8 cellular contexts compared by ENCODE assay signal in the genomic region with DNA sequence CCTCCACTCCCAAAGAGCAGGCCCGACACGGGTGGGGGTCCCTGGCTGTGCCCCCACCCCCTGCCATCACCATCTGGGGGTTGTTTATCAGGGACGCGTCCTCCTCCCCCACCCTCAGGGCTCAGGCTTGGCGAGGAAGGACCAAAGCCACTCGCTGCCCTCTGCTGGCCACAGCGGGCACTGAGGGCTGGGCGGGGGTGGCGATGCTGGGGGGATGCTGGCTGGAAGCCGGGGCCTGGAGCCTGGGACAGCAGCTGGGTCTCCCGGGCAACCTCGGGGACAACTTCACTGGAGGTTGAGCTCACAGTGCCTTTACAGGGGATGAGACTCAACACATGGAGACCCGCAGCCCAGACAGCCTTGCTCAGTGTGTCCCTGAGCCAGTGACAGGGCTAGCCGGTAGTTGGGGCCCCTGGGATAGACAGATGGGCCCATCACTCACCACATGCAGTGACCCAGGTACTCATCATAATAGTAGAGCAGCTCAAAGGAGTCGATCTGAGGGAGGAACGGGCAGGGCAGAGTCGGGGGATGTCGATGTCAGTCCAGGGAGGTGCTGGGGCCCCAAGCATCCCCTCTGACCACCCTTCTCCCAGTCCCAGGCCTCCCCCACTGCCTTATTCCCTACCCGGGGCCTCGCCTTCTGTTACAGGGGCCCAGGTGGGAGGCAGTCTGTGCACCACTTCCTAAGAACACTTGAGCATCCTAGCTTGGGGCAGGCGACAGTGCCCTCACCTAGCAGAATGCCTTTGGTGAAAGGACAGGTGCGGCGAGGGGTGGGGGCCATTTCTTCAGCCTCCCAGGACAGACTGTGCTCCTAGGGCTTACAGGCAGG. TPM values are rescaled to one million over a fixed set of nuclear protein-coding genes. Genes with fewer than 3 reads are reported as not detected.
DNase-seq lines count a peak whose midpoint lies in the region; ATAC-seq, FAIRE-seq and TF ChIP-seq lines count a peak whose summit lies in the region.

No MANE protein-coding gene starts in this region.

- DNase-seq in AG04449 (ENCODE audit: low read depth, low spot score) (no peak), GM13977 (ENCODE audit: low spot score) (peak; percentile 69), anterior cingulate cortex (lab: John Stamatoyannopoulos, UW) (peak in 57 of 58 donors; percentile 28 to 89 (median 75)), right cardiac atrium (peak; percentile 75 to 92 (median 90)), sciatic nerve (ENCODE audit: low spot score) (peak; percentile 85), RCC 7860 (ENCODE audit: low spot score) (no peak), NCI-H774 (lab: John Stamatoyannopoulos, UW) (no peak)

- peak; percentile 96 for TF ChIP-seq CTCF in AG04449 (IDR thresholded peaks at IDR 0.05; ENCODE audit: insufficient read depth, low read length, missing control alignments)
- peak; percentile 87 for TF ChIP-seq CTCF in GM13977 (IDR thresholded peaks at IDR 0.05; ENCODE audit: extremely low read depth, insufficient read depth, missing control alignments)
- peak; percentile 88 for TF ChIP-seq CTCF in SU-DHL-6 (IDR thresholded peaks at IDR 0.05; ENCODE audit: insufficient read depth, low read length, poor library complexity, severe bottlenecking)

- POLR2A ChIA-PET in AG04449 (lab: Yijun Ruan, JAX), result no interaction called here

- H3K79me2 ChIP-seq in SU-DHL-6 (ENCODE audit: insufficient read depth, low read length), result peaks cover 43% of the 10 kb centered on the region

- H3K9me2 ChIP-seq in SU-DHL-6 (replicated peaks; ENCODE audit: insufficient read depth, low read length), result no peaks in the 10 kb centered on the region

- no peaks in the 10 kb centered on the region for H3K36me3 ChIP-seq in SU-DHL-6 (ENCODE audit: low read length)

- H3K4me3 ChIP-seq in AG04449 (ENCODE audit: low read depth, low read length) (no peak overlapping the region), SU-DHL-6 (ENCODE audit: insufficient read depth, low read length, poor library complexity, severe bottlenecking) (no peak overlapping the region), right cardiac atrium (ENCODE audit: low read length) (no peak overlapping the region)

- FAIRE-seq in RCC 7860 (lab: Jason Lieb, UNC), result no peak

- peak overlapping the region; percentile 53; the same call in 1 of the 2 replicates for H3K9ac ChIP-seq in SU-DHL-6 (ENCODE audit: low read length)

- in situ Hi-C loops in GM13977 (cut with MboI; ENCODE audit: low pct_unique_long_range_greater_than_20kb, low sequenced_read_pairs, unreplicated experiment), result no loop called here

- CTCF ChIA-PET in AG04449 (lab: Yijun Ruan, JAX), result interaction anchor here (0.8 to 3.3 kb wide), 25 partner anchors 9 to 778 kb away, joined by 3 to 40 read pairs (median 5); no protein-coding TSS in a partner anchor

- 43% methylated on average over 23 of the region's 23 CpGs for WGBS in right cardiac atrium

- no peaks in the 10 kb centered on the region for H3K9me3 ChIP-seq in SU-DHL-6 (ENCODE audit: insufficient read depth, low read length)
- H3K9me3 ChIP-seq in right cardiac atrium (ENCODE audit: control insufficient read depth, low read length), result no peaks in the 10 kb centered on the region

- H2AFZ ChIP-seq in SU-DHL-6 (ENCODE audit: low read depth, low read length, severe bottlenecking), result no peak overlapping the region

- ATAC-seq in right cardiac atrium, result peak; percentile 68 to 69
- peak; percentile 79 for ATAC-seq in sciatic nerve

- H3K27me3 ChIP-seq in SU-DHL-6 (ENCODE audit: low read length) (no peaks in the 10 kb centered on the region), right cardiac atrium (ENCODE audit: control insufficient read depth, insufficient read depth) (no peaks in the 10 kb centered on the region)

- peaks cover 8% of the 10 kb centered on the region for H3F3A ChIP-seq in SU-DHL-6 (ENCODE audit: insufficient read depth)

- no peaks in the 10 kb centered on the region for H4K20me1 ChIP-seq in SU-DHL-6 (ENCODE audit: low read depth, low read length)

- no peaks in the 10 kb centered on the region for H3K4me1 ChIP-seq in right cardiac atrium (ENCODE audit: control insufficient read depth, insufficient read depth, low read length)

- peak overlapping the region; percentile 93 for H3K27ac ChIP-seq in SU-DHL-6 (ENCODE audit: low read depth, low read length)
- no peak overlapping the region for H3K27ac ChIP-seq in right cardiac atrium (ENCODE audit: low read length)

- peak overlapping the region; percentile 54 for H3K4me2 ChIP-seq in SU-DHL-6 (ENCODE audit: low read depth, low read length, poor library complexity, severe bottlenecking)

- intact Hi-C loops in right cardiac atrium (cut with DNase I), result loop anchor here in 1 of 4 donors (10.0 kb wide), 1 partner anchor 346 kb away; no protein-coding TSS in a partner anchor
- intact Hi-C loops in sciatic nerve (cut with DNase I), result no loop called here

RNA-seq across cellular contexts. Expression of a gene that starts 5.9 kb away (rescaled TPM):
- 1 to 10 TPM; 1.5 to 2.3 (median 1.8) TPM for total RNA-seq in right cardiac atrium
- polyA plus RNA-seq in right cardiac atrium, result 2.4 TPM
- total RNA-seq in sciatic nerve, result 12.8 TPM

RNA-seq across cellular contexts. Expression of a gene that starts 18.5 kb away (rescaled TPM):
- 1 to 10 TPM; 7.0 to 8.9 (median 7.7) TPM for total RNA-seq in right cardiac atrium
- 6.8 TPM for polyA plus RNA-seq in right cardiac atrium
- 15.0 TPM for total RNA-seq in sciatic nerve

Comparison
In these comparisons a context has a peak if more than half of its experiments do, and no peak if none do; other contexts are left out.
1. DNase-seq: peak in GM13977 (single experiment), anterior cingulate cortex (57 of 58), right cardiac atrium (3 of 3) and sciatic nerve (single experiment); none in AG04449 (single experiment), RCC 7860 (single experiment) and NCI-H774 (single experiment).
2. Peak in every context shown above with its lines, with median percentiles within 50 percentile points of each other: CTCF ChIP-seq.